ENCODE assay signal across 1 cellular context in genomic region chr19:55473201-55473600, GRCh38.
TF ChIP-seq lines count a peak whose summit lies in the region.

No MANE protein-coding gene starts in this region.

TF ChIP-seq in HCT116, 20 proteins besides CTCF, POLR2A, EP300 and RAD21 (continued from another document):
- no peak for TF ChIP-seq ATF3 (IDR thresholded peaks at IDR 0.05)
- no peak for TF ChIP-seq CBX3 (IDR thresholded peaks at IDR 0.05; ENCODE audit: low read depth)
- TF ChIP-seq EZH2phosphoT487 (IDR thresholded peaks at IDR 0.05; ENCODE audit: borderline replicate concordance) = no peak
- peak; percentile 41; the same call in 1 of the 2 replicates for TF ChIP-seq SIN3A (IDR thresholded peaks at IDR 0.05; ENCODE audit: low read depth)
- TF ChIP-seq POLR2AphosphoS5 (IDR thresholded peaks at IDR 0.05; ENCODE audit: low read depth, low read length) = peak; percentile 81
TF ChIP-seq in HCT116: peak in this region for 3.
